19 cellular contexts compared by ENCODE assay signal in genomic region chr1:28436211-28436769, GRCh38.
A peak's percentile ranks its signal among the peaks of the same experiment; 100 is the strongest.
DNase-seq lines count a peak whose midpoint lies in the region; TF ChIP-seq lines count a peak whose summit lies in the region.
"Had no signal": no experiment of that assay in that cellular context is flagged by ENCODE, and none has a peak within 500 bp of the region (broad histone marks: within the 10 kb centered on the region; RNA-seq: fewer than 3 reads in every experiment).

No MANE protein-coding gene starts in this region.

- H3K27ac ChIP-seq in 22Rv1 (peak overlapping the region; percentile 82), DOHH2 (ENCODE audit: low read depth, low read length) (no peak overlapping the region)
- H3K27ac ChIP-seq: neutrophil had no signal

- no peaks in the 10 kb centered on the region for H3K4me1 ChIP-seq in DOHH2 (ENCODE audit: control insufficient read depth, low read length)

- peaks cover 6% of the 10 kb centered on the region; the same call in 1 of the 2 replicates for H3F3A ChIP-seq in DOHH2 (ENCODE audit: control insufficient read depth, insufficient read depth)

- no peaks in the 10 kb centered on the region for H3K27me3 ChIP-seq in DOHH2 (ENCODE audit: control insufficient read depth, low read length)
- H3K27me3 ChIP-seq: neutrophil, SJCRH30 had no signal

- H3K36me3 ChIP-seq in DOHH2 (ENCODE audit: control insufficient read depth, low read length): peaks cover 3% of the 10 kb centered on the region; the same call in 1 of the 2 replicates
- H3K36me3 ChIP-seq: neutrophil, SJCRH30 had no signal

- no peaks in the 10 kb centered on the region for H4K20me1 ChIP-seq in DOHH2 (ENCODE audit: control insufficient read depth, insufficient read depth, low read depth, low read length)

- no peaks in the 10 kb centered on the region for H3K79me2 ChIP-seq in DOHH2 (ENCODE audit: control insufficient read depth, low read length)

- H3K4me3 ChIP-seq in DOHH2 (ENCODE audit: low read length) (no peak overlapping the region), epithelial cell of esophagus (ENCODE audit: low read length) (no peak overlapping the region)
- H3K4me3 ChIP-seq: SJCRH30 had no signal

- H3K9me2 ChIP-seq in DOHH2 (replicated peaks; ENCODE audit: control insufficient read depth, low read length): no peaks in the 10 kb centered on the region

- 0 out of 2 replicates have a peak, but pooled peaks have one; percentile 9 for TF ChIP-seq CTCF in 22Rv1 (IDR thresholded peaks at IDR 0.05)
- TF ChIP-seq CTCF in DOHH2 (IDR thresholded peaks at IDR 0.05; ENCODE audit: low read depth, low read length, poor library complexity, severe bottlenecking): peak; percentile 12
- peak; percentile 22 for TF ChIP-seq CTCF in epithelial cell of esophagus (IDR thresholded peaks at IDR 0.05; ENCODE audit: insufficient read depth, low read depth, low read length, missing control alignments)

- H3K4me2 ChIP-seq in DOHH2 (ENCODE audit: low read length): no peak overlapping the region

- DNase-seq in OCI-M1 (lab: John Stamatoyannopoulos, UW) (peak; percentile 43), epithelial cell of esophagus (ENCODE audit: low read depth) (no peak), GF-D8 (lab: John Stamatoyannopoulos, UW) (no peak), NCI-H1048 (lab: John Stamatoyannopoulos, UW) (no peak), SW 1271 (lab: John Stamatoyannopoulos, UW) (no peak), cerebellar cortex (ENCODE audit: low spot score) (no peak)
- DNase-seq: activated CD4-positive, CD25-positive, alpha-beta regulatory T cell treated with anti-CD3 and anti-CD28 coated beads, Interleukin-2, amount 50 U/mL, for 72 hours; activated gamma-delta T cell treated with Interleukin-2 at 50 U/mL for 16 hours; AML-193; aorta; Caco-2; GDM1; kidney glomerular epithelial cell; NCI-H1694; NCI-H2227 treated with DMSO at 0.1 percent for 48 hours; SJCRH30 had no signal

- H3K9me3 ChIP-seq in DOHH2 (ENCODE audit: control insufficient read depth, insufficient read depth, low read length): no peaks in the 10 kb centered on the region
- H3K9me3 ChIP-seq: Caco-2, neutrophil, SJCRH30 had no signal
